8 cellular contexts compared by ENCODE assay signal in genomic region chr9:4793412-4794005, GRCh38. TPM values are rescaled to one million over a fixed set of nuclear protein-coding genes. Genes with fewer than 3 reads are reported as not detected.
DNase-seq lines count a peak whose midpoint lies in the region; ATAC-seq and TF ChIP-seq lines count a peak whose summit lies in the region.

No MANE protein-coding gene starts in this region.

- POLR2A ChIA-PET in HEK293T (lab: Yijun Ruan, JAX), result interaction anchor here (1.9 kb wide), 1 partner anchor 10 kb away, joined by 9 read pairs; no protein-coding TSS in a partner anchor

- H3K27me3 ChIP-seq in right lobe of liver (no peaks in the 10 kb centered on the region), thymus (ENCODE audit: control insufficient read depth, insufficient read depth) (no peaks in the 10 kb centered on the region)

- CTCF ChIA-PET in HEK293T (lab: Yijun Ruan, JAX), result interaction anchor here (2.0 kb wide), 1 partner anchor 34 kb away, joined by 10 read pairs; no protein-coding TSS in a partner anchor

- H3K4me1 ChIP-seq in right lobe of liver (peaks cover 0 to 17% (median 4%) of the 10 kb centered on the region in 4 donors), thymus (ENCODE audit: control insufficient read depth, insufficient read depth, low read length) (peaks cover 10% of the 10 kb centered on the region)

- no peaks in the 10 kb centered on the region for H3K36me3 ChIP-seq in right lobe of liver
- H3K36me3 ChIP-seq in thymus (ENCODE audit: control insufficient read depth, insufficient read depth), result no peaks in the 10 kb centered on the region

- ATAC-seq in right lobe of liver (no peak), GM18505 (IDR thresholded peaks at IDR 0.05; ENCODE audit: unreplicated experiment) (no peak)

- peak overlapping the region; percentile 70 to 92 (median 71) for H3K4me3 ChIP-seq in right lobe of liver
- H3K4me3 ChIP-seq in thymus (ENCODE audit: low read length), result peak overlapping the region; percentile 76

- 10% methylated on average over 17 of the region's 26 CpGs for WGBS in right lobe of liver (ENCODE audit: insufficient coverage, low coverage, low lambda C conversion rate, missing lambda C conversion rate)
- WGBS in thymus, result 10% methylated on average over 26 of the region's 26 CpGs

- in situ Hi-C loops in ACHN (cut with HindIII; ENCODE audit: low pct_ligation_motif_present, low pct_unique_long_range_greater_than_20kb, low sequenced_read_pairs), result no loop called here

- H3K27ac ChIP-seq in right lobe of liver, result peak overlapping the region; percentile 69 to 90 (median 77)
- peak overlapping the region; percentile 87 for H3K27ac ChIP-seq in thymus (ENCODE audit: low read depth)

- no peak for TF ChIP-seq POLR2A in right lobe of liver (IDR thresholded peaks at IDR 0.05)
- TF ChIP-seq POLR2A in GM18505 (IDR thresholded peaks at IDR 0.05; ENCODE audit: borderline replicate concordance, extremely low read depth, insufficient read depth, insufficient read length), result no peak

- intact Hi-C loops in right lobe of liver (cut with DNase I), result no loop called here

- no peak for TF ChIP-seq CTCF in right lobe of liver (IDR thresholded peaks at IDR 0.05)

- H3K9me3 ChIP-seq in right lobe of liver (no peaks in the 10 kb centered on the region), thymus (ENCODE audit: control insufficient read depth) (no peaks in the 10 kb centered on the region)

- DNase-seq in ACHN, result peak; percentile 6
- DNase-seq in HEK293T (ENCODE audit: extremely low spot score), result no peak
- DNase-seq in amniotic epithelial cell (ENCODE audit: low read depth), result peak; percentile 23
- no peak for DNase-seq in right lobe of liver
- DNase-seq in glomerular visceral epithelial cell (ENCODE audit: extremely low spot score), result no peak
- no peak for DNase-seq in NCI-H524 treated with DMSO at 0.1 percent for 48 hours (lab: John Stamatoyannopoulos, UW)

TF ChIP-seq in HEK293T, 16 proteins besides CTCF, POLR2A, EP300 and RAD21:
- no peak for TF ChIP-seq NFRKB (IDR thresholded peaks at IDR 0.05)
- peak; percentile 53 for TF ChIP-seq PKNOX1 (IDR thresholded peaks at IDR 0.05)

RNA-seq across cellular contexts. Expression of gene RCL1, which starts 0.8 kb away (rescaled TPM):
- total RNA-seq in right lobe of liver, result 100 to 1,000 TPM in 1 of 6 experiments, 10 to 100 TPM in 5; 20.2 to 108 (median 63.4) TPM
- 24.0 TPM for polyA plus RNA-seq in thymus

RNA-seq across cellular contexts. Expression of gene AK3, which starts 52.5 kb away (rescaled TPM):
- 100 to 1,000 TPM in 3 of 6 experiments, 10 to 100 TPM in 3; 72.4 to 131 (median 99.5) TPM for total RNA-seq in right lobe of liver
- polyA plus RNA-seq in thymus, result 85.7 TPM

Comparison
In these comparisons a context has a peak if more than half of its experiments do, and no peak if none do; other contexts are left out.
1. DNase-seq: peak in ACHN (single experiment) and amniotic epithelial cell (single experiment); none in HEK293T (single experiment), right lobe of liver (0 of 3), glomerular visceral epithelial cell (single experiment) and NCI-H524 treated with DMSO at 0.1 percent for 48 hours (single experiment).